14 cellular contexts compared by ENCODE assay signal in genomic region chr6:87905101-87905517, GRCh38.
A peak's percentile ranks its signal among the peaks of the same experiment; 100 is the strongest.
DNase-seq lines count a peak whose midpoint lies in the region; ATAC-seq and TF ChIP-seq lines count a peak whose summit lies in the region.
"Had no signal": no experiment of that assay in that cellular context is flagged by ENCODE, and none has a peak within 500 bp of the region (broad histone marks: within the 10 kb centered on the region; RNA-seq: fewer than 3 reads in every experiment).

No MANE protein-coding gene starts in this region.

- peaks cover 47% of the 10 kb centered on the region for H3K4me1 Mint-ChIP-seq in glutamatergic neuron (ENCODE audit: low read depth, unreplicated experiment)
- peaks cover 29% of the 10 kb centered on the region for H3K4me1 Mint-ChIP-seq in CD4-positive, alpha-beta T cell (ENCODE audit: low read depth)

- H3K27me3 Mint-ChIP-seq in glutamatergic neuron (ENCODE audit: unreplicated experiment), result no peaks in the 10 kb centered on the region
- no peaks in the 10 kb centered on the region for H3K27me3 Mint-ChIP-seq in CD4-positive, alpha-beta T cell

- H3K4me1 ChIP-seq in tibial nerve, result no peaks in the 10 kb centered on the region

- WGBS in tibial nerve, 2 donors, result 53 to 68% methylated on average over 2 of the region's 2 CpGs

- no peak for DNase-seq in glutamatergic neuron
- DNase-seq in nucleus accumbens (lab: John Stamatoyannopoulos, UW), result no peak
- DNase-seq in posterior vena cava (ENCODE audit: low spot score), result no peak
- DNase-seq in tibial nerve (ENCODE audit: low spot score in 2 of 2), result no peak
- no peak for DNase-seq in CD4-positive, alpha-beta T cell
- DNase-seq: activated CD8-positive, alpha-beta memory T cell treated with anti-CD3 and anti-CD28 coated beads, Interleukin-2, amount 50 U/mL, for 4 hours; DMS79; NCI-H2029 treated with DMSO at 0.1 percent for 48 hours; SK-N-SH; spleen had no signal

- no peaks in the 10 kb centered on the region for H3K36me3 Mint-ChIP-seq in glutamatergic neuron (ENCODE audit: unreplicated experiment)
- no peaks in the 10 kb centered on the region for H3K36me3 Mint-ChIP-seq in CD4-positive, alpha-beta T cell (ENCODE audit: low read depth)

- peak; percentile 90 for ATAC-seq in GM18909 (IDR thresholded peaks at IDR 0.05; ENCODE audit: poor library complexity, unreplicated experiment)
- ATAC-seq in GM21786 (IDR thresholded peaks at IDR 0.05; ENCODE audit: unreplicated experiment), result peak; percentile 86
- ATAC-seq in HG03354 (IDR thresholded peaks at IDR 0.05; ENCODE audit: poor library complexity, severe bottlenecking, unreplicated experiment), result peak; percentile 91
- no peak for ATAC-seq in CD4-positive, alpha-beta T cell (ENCODE audit: poor library complexity)

- H3K27ac ChIP-seq in tibial nerve, result no peak overlapping the region
- H3K27ac ChIP-seq in CD4-positive, alpha-beta T cell (ENCODE audit: low read depth, low read length), result no peak overlapping the region
- H3K27ac ChIP-seq: cardiac muscle cell had no signal

- no peak overlapping the region for H3K4me3 ChIP-seq in tibial nerve
- H3K4me3 ChIP-seq: cardiac muscle cell, spleen had no signal

- no peaks in the 10 kb centered on the region for H3K36me3 ChIP-seq in tibial nerve
- H3K36me3 ChIP-seq: cardiac muscle cell, spleen had no signal

- TF ChIP-seq POLR2A in tibial nerve (IDR thresholded peaks at IDR 0.05), result no peak

- no peaks in the 10 kb centered on the region for H3K9me3 ChIP-seq in tibial nerve
- no peaks in the 10 kb centered on the region for H3K9me3 ChIP-seq in CD4-positive, alpha-beta T cell (ENCODE audit: control insufficient read depth, low read length)
- H3K9me3 ChIP-seq: SK-N-SH, spleen had no signal

- H3K27me3 ChIP-seq in tibial nerve, result no peaks in the 10 kb centered on the region
- H3K27me3 ChIP-seq in CD4-positive, alpha-beta T cell (ENCODE audit: control insufficient read depth, insufficient read depth, low read length), result peaks cover 7% of the 10 kb centered on the region
- H3K27me3 ChIP-seq: cardiac muscle cell had no signal

- CTCF ChIA-PET in CD4-positive, alpha-beta T cell (lab: Charles Lee), result no interaction called here

- intact Hi-C loops in posterior vena cava (cut with DNase I), result no loop called here
- intact Hi-C loops in CD4-positive, alpha-beta T cell (cut with DNase I, micrococcal nuclease), result no loop called here

- peak overlapping the region; percentile 76 for H3K27ac Mint-ChIP-seq in glutamatergic neuron (ENCODE audit: unreplicated experiment)
- no peak overlapping the region for H3K27ac Mint-ChIP-seq in CD4-positive, alpha-beta T cell

- peak overlapping the region; percentile 40 for H3K4me3 Mint-ChIP-seq in glutamatergic neuron (ENCODE audit: unreplicated experiment)
- no peak overlapping the region for H3K4me3 Mint-ChIP-seq in CD4-positive, alpha-beta T cell

- H3K9me3 Mint-ChIP-seq in glutamatergic neuron (ENCODE audit: unreplicated experiment), result peaks cover 9% of the 10 kb centered on the region
- no peaks in the 10 kb centered on the region for H3K9me3 Mint-ChIP-seq in CD4-positive, alpha-beta T cell

- no peak for TF ChIP-seq EP300 in tibial nerve (IDR thresholded peaks at IDR 0.05)

- TF ChIP-seq CTCF in glutamatergic neuron (IDR thresholded peaks at IDR 0.05; ENCODE audit: partially characterized antibody, unreplicated experiment) (no peak), tibial nerve (IDR thresholded peaks at IDR 0.05) (no peak)
- no peak for TF ChIP-seq CTCF in CD4-positive, alpha-beta T cell (IDR thresholded peaks at IDR 0.05)

- POLR2A ChIA-PET in CD4-positive, alpha-beta T cell (lab: Charles Lee), result no interaction called here
